Comparison of ENCODE assay signal across 28 cellular contexts in genomic region chr14:92316116-92316515, GRCh38. TPM values are rescaled to one million over a fixed set of nuclear protein-coding genes. Genes with fewer than 3 reads are reported as not detected.
DNase-seq lines count a peak whose midpoint lies in the region; ATAC-seq, FAIRE-seq and TF ChIP-seq lines count a peak whose summit lies in the region.
"Had no signal": no experiment of that assay in that cellular context is flagged by ENCODE, and none has a peak within 500 bp of the region (broad histone marks: within the 10 kb centered on the region; RNA-seq: fewer than 3 reads in every experiment).

No MANE protein-coding gene starts in this region.

- H3K4me2 ChIP-seq in BLaER1 treated with 17β-estradiol and CSF1 and Interleukin-3, amounts not matched to agents 10 nM and 100 nM: peak overlapping the region in 9 of 11 experiments; percentile 2 to 63 (median 41); a peak in 15 of 22 replicates
- no peak overlapping the region for H3K4me2 ChIP-seq in OCI-LY3 (ENCODE audit: low read length)
- H3K4me2 ChIP-seq: A549 had no signal

- DNase-seq in GM19239 (ENCODE audit: insufficient read length, low spot score): no peak
- peak; percentile 40 to 57 for DNase-seq in gastrocnemius medialis
- no peak for DNase-seq in NCI-H1694 treated with DMSO at 0.1 percent for 48 hours (lab: John Stamatoyannopoulos, UW)
- DNase-seq in iPS-NIHi11 (ENCODE audit: low spot score): no peak
- no peak for DNase-seq in retina
- DNase-seq: AML-193; Caco-2; CD8-positive, alpha-beta T cell; DMS79 treated with DMSO at 0.1 percent for 48 hours; HCEC 1CT; Kasumi-1; MV-4-11; NCI-H1105; NCI-H1436 treated with DMSO at 0.1 percent for 48 hours; NCI-H1930; NCI-H2107; NCI-H526 treated with DMSO at 0.1 percent for 48 hours; PC-3; RPMI8226; SHP77 treated with DMSO at 0.1 percent for 48 hours; T-helper 1 cell had no signal

- H3K27me3 ChIP-seq in BLaER1 treated with 17β-estradiol and CSF1 and Interleukin-3, amounts not matched to agents 10 nM and 100 nM: no peaks in the 10 kb centered on the region
- H3K27me3 ChIP-seq in OCI-LY3 (ENCODE audit: low read depth, low read length): no peaks in the 10 kb centered on the region
- no peaks in the 10 kb centered on the region for H3K27me3 ChIP-seq in gastrocnemius medialis

- in situ Hi-C loops in gastrocnemius medialis (cut with MboI; ENCODE audit: low sequenced_read_pairs in 4 of 4): no loop called here

- H3K36me3 ChIP-seq in BLaER1 treated with 17β-estradiol and CSF1 and Interleukin-3, amounts not matched to agents 10 nM and 100 nM: no peaks in the 10 kb centered on the region
- H3K36me3 ChIP-seq in OCI-LY3 (replicated peaks; ENCODE audit: low read depth, low read length) (no peaks in the 10 kb centered on the region), gastrocnemius medialis (no peaks in the 10 kb centered on the region)

- TF ChIP-seq CTCF in OCI-LY3 (IDR thresholded peaks at IDR 0.05; ENCODE audit: low read depth, low read length) (no peak), gastrocnemius medialis (IDR thresholded peaks at IDR 0.05 in 4 of 5, conservative IDR thresholded peaks at IDR 0.05 in 1 of 5) (no peak)

- no peak overlapping the region; a peak in 1 of 22 replicates for H3K9ac ChIP-seq in BLaER1 treated with 17β-estradiol and CSF1 and Interleukin-3, amounts not matched to agents 10 nM and 100 nM
- H3K9ac ChIP-seq in OCI-LY3 (ENCODE audit: low read length): no peak overlapping the region

- intact Hi-C loops in gastrocnemius medialis (cut with DNase I; ENCODE audit: low total_unique reads): no loop called here

- H2AFZ ChIP-seq in OCI-LY3 (ENCODE audit: low read depth, low read length): 0 out of 2 replicates have a peak overlapping the region, but pooled peaks have one; percentile 34

- peak; percentile 11 for FAIRE-seq in GM19239 (lab: Jason Lieb, UNC)
- FAIRE-seq: A549, H1, HTR-8/SVneo, K562 had no signal

- H4K20me1 ChIP-seq in BLaER1 treated with 17β-estradiol and CSF1 and Interleukin-3, amounts not matched to agents 10 nM and 100 nM: no peaks in the 10 kb centered on the region
- no peaks in the 10 kb centered on the region for H4K20me1 ChIP-seq in OCI-LY3 (ENCODE audit: insufficient read depth, low read length)

- no peak overlapping the region for H3K4me3 ChIP-seq in BLaER1 treated with 17β-estradiol and CSF1 and Interleukin-3, amounts not matched to agents 10 nM and 100 nM
- H3K4me3 ChIP-seq in OCI-LY3 (ENCODE audit: low read length): no peak overlapping the region
- no peak overlapping the region for H3K4me3 ChIP-seq in gastrocnemius medialis
- H3K4me3 ChIP-seq: A549, K562 had no signal

- ATAC-seq in gastrocnemius medialis: no peak
- ATAC-seq: A549; CD8-positive, alpha-beta T cell; K562 had no signal

- H3K27ac ChIP-seq in BLaER1 treated with 17β-estradiol and CSF1 and Interleukin-3, amounts not matched to agents 10 nM and 100 nM: no peak overlapping the region
- H3K27ac ChIP-seq in OCI-LY3 (ENCODE audit: low read length) (no peak overlapping the region), gastrocnemius medialis (peak overlapping the region; percentile 62 to 83 (median 74))
- H3K27ac ChIP-seq: A549, C4-2B had no signal

- H3K79me2 ChIP-seq in OCI-LY3 (ENCODE audit: low read length): no peaks in the 10 kb centered on the region

- no peak for TF ChIP-seq POLR2A in gastrocnemius medialis (IDR thresholded peaks at IDR 0.05)

- H3K9me3 ChIP-seq in BLaER1 treated with 17β-estradiol and CSF1 and Interleukin-3, amounts not matched to agents 10 nM and 100 nM (replicated peaks in 1 of 11): no peaks in the 10 kb centered on the region
- H3K9me3 ChIP-seq in OCI-LY3 (ENCODE audit: insufficient read depth, low read length) (no peaks in the 10 kb centered on the region), gastrocnemius medialis (no peaks in the 10 kb centered on the region)
- H3K9me3 ChIP-seq: A549 had no signal

- peaks cover 6 to 25% (median 16%) of the 10 kb centered on the region in 10 experiments; a peak in 18 of 20 replicates for H3K4me1 ChIP-seq in BLaER1 treated with 17β-estradiol and CSF1 and Interleukin-3, amounts not matched to agents 10 nM and 100 nM
- H3K4me1 ChIP-seq in OCI-LY3 (ENCODE audit: low read length) (peaks cover 9% of the 10 kb centered on the region), gastrocnemius medialis (peaks cover 5 to 25% of the 10 kb centered on the region in 2 donors)
- H3K4me1 ChIP-seq: A549, Caco-2 had no signal

RNA-seq across cellular contexts. Expression of gene SLC24A4, which starts 6.8 kb away (rescaled TPM):
- total RNA-seq in gastrocnemius medialis: under 1 TPM; 0.07 to 0.76 (median 0.50) TPM
- total RNA-seq: Caco-2, K562, PC-3 had no signal

Comparison
In these comparisons a context has a peak if more than half of its experiments do, and no peak if none do; other contexts are left out.
1. H3K27ac ChIP-seq: peak in gastrocnemius medialis (4 of 4); none in BLaER1 treated with 17β-estradiol and CSF1 and Interleukin-3, amounts not matched to agents 10 nM and 100 nM (0 of 11) and OCI-LY3 (single experiment).
2. DNase-seq: peak in gastrocnemius medialis (2 of 2); none in GM19239 (single experiment), NCI-H1694 treated with DMSO at 0.1 percent for 48 hours (single experiment), iPS-NIHi11 (single experiment) and retina (single experiment).